In the genomic region with DNA sequence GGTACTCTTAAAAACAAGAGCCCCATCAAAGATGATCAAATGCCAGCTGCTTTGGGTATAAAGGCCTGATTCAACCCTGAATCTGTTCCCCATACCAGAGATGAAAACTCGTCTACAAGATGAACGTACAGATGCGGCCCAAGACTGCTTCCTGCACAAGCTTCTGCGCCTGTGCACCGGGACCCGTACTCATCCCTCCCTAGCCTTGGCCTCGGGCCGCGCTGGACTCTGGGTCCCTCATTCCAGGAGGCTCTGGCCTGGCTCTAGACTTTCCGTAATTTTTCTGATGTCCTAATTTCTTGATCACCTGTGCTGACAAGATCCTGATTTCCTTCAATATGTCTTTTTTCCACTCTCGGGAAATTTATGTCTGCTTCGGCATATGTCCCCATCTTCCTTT, we compare ENCODE assay signal across 23 cellular contexts.
DNase-seq lines count a peak whose midpoint lies in the region; ATAC-seq and TF ChIP-seq lines count a peak whose summit lies in the region.
"Had no signal": no experiment of that assay in that cellular context is flagged by ENCODE, and none has a peak within 500 bp of the region (broad histone marks: within the 10 kb centered on the region; RNA-seq: fewer than 3 reads in every experiment).

No MANE protein-coding gene starts in this region.

- no peak overlapping the region for H3K14ac ChIP-seq in H9 (ENCODE audit: insufficient read depth, low read length)

- 0 out of 2 replicates have a peak, but pooled peaks cover 9% of the 10 kb centered on the region for H3K9me3 ChIP-seq in BLaER1
- no peaks in the 10 kb centered on the region for H3K9me3 ChIP-seq in H9 (ENCODE audit: control insufficient read depth, low read depth, low read length)
- no peaks in the 10 kb centered on the region for H3K9me3 ChIP-seq in testis
- H3K9me3 ChIP-seq: A549, BE2C, HAP-1 had no signal

- H3K4me1 ChIP-seq in BLaER1 (peaks cover 72% of the 10 kb centered on the region), H9 (ENCODE audit: insufficient read depth, low read length) (no peaks in the 10 kb centered on the region), testis (peaks cover 7% of the 10 kb centered on the region)
- H3K4me1 ChIP-seq: BE2C, HAP-1 had no signal

- no peak for TF ChIP-seq POLR2A in testis (IDR thresholded peaks at IDR 0.05)

- H3K9ac ChIP-seq in BLaER1 (no peak overlapping the region), H9 (ENCODE audit: extremely low read depth, insufficient read length, low read length) (no peak overlapping the region)

- no peak overlapping the region for H2BK20ac ChIP-seq in H9 (ENCODE audit: low read depth, low read length, poor library complexity, severe bottlenecking)

- H3K79me2 ChIP-seq in H9 (ENCODE audit: insufficient read depth, low read length) = no peaks in the 10 kb centered on the region

- DNase-seq in H9 = peak; percentile 8
- no peak for DNase-seq in nephron progenitor cell
- DNase-seq in testis = peak; percentile 21
- DNase-seq in CD14-positive monocyte (ENCODE audit: low spot score) = no peak
- no peak for DNase-seq in NCI-H446 treated with DMSO at 0.1 percent for 48 hours (lab: John Stamatoyannopoulos, UW)
- DNase-seq: 8988T; ACHN; AML-193; BE2C; CD4-positive, alpha-beta T cell; DMS 273 treated with DMSO at 0.1 percent for 48 hours; DMS79; EL; GDM1; HFFc6 had no signal

- no peak for ATAC-seq in HG03521 (IDR thresholded peaks at IDR 0.05; ENCODE audit: unreplicated experiment)

- no peak overlapping the region for H2BK120ac ChIP-seq in H9 (ENCODE audit: low read depth, low read length, poor library complexity, severe bottlenecking)

- H3K36me3 ChIP-seq in BLaER1 (no peaks in the 10 kb centered on the region), testis (ENCODE audit: low read depth, missing control alignments) (no peaks in the 10 kb centered on the region)
- H3K36me3 ChIP-seq: BE2C, HAP-1 had no signal

- H3K23me2 ChIP-seq in H9 (ENCODE audit: insufficient read length, low read depth, low read length, poor library complexity, severe bottlenecking) = no peaks in the 10 kb centered on the region

- H3K27ac ChIP-seq in BLaER1 = no peak overlapping the region
- H3K27ac ChIP-seq in H9 (ENCODE audit: insufficient read length, low read depth, low read length) = no peak overlapping the region
- no peak overlapping the region for H3K27ac ChIP-seq in testis
- H3K27ac ChIP-seq: C4-2B had no signal

- H3K56ac ChIP-seq in H9 (ENCODE audit: insufficient read length, low read depth, low read length) = no peak overlapping the region

- H3K79me1 ChIP-seq in H9 (ENCODE audit: insufficient read depth, low read depth, low read length, poor library complexity, severe bottlenecking) = no peaks in the 10 kb centered on the region

- no peak overlapping the region for H3K4ac ChIP-seq in H9 (ENCODE audit: low read depth, low read length)

- H3K27ac Mint-ChIP-seq in H9 (no peak overlapping the region), nephron progenitor cell (peak overlapping the region; percentile 26), CD14-positive monocyte (no peak overlapping the region)
- H3K27ac Mint-ChIP-seq: CD4-positive, alpha-beta T cell; CD8-positive, alpha-beta memory T cell; GM23338; HFFc6 had no signal

- H3K4me1 Mint-ChIP-seq in H9 (peaks cover 24 to 33% of the 10 kb centered on the region in 2 experiments), nephron progenitor cell (peaks cover 46% of the 10 kb centered on the region), CD14-positive monocyte (peaks cover 4% of the 10 kb centered on the region)
- H3K4me1 Mint-ChIP-seq: CD8-positive, alpha-beta memory T cell had no signal

- H3K27me3 ChIP-seq in BLaER1 = no peaks in the 10 kb centered on the region
- no peaks in the 10 kb centered on the region for H3K27me3 ChIP-seq in H9 (ENCODE audit: insufficient read depth, low read length)
- H3K27me3 ChIP-seq in testis = no peaks in the 10 kb centered on the region
- H3K27me3 ChIP-seq: BE2C had no signal

- H2BK5ac ChIP-seq in H9 (ENCODE audit: insufficient read length, low read length) = no peak overlapping the region

- no peaks in the 10 kb centered on the region for H3K36me3 Mint-ChIP-seq in H9 (ENCODE audit: insufficient read depth in 1 of 3, low read depth in 3 of 3)
- H3K36me3 Mint-ChIP-seq in nephron progenitor cell (ENCODE audit: low read depth) = no peaks in the 10 kb centered on the region
- no peaks in the 10 kb centered on the region for H3K36me3 Mint-ChIP-seq in CD14-positive monocyte
- H3K36me3 Mint-ChIP-seq: CD8-positive, alpha-beta memory T cell had no signal

- H2BK15ac ChIP-seq in H9 (ENCODE audit: low read depth, low read length) = no peak overlapping the region

- no peak overlapping the region for H3K18ac ChIP-seq in H9 (ENCODE audit: insufficient read length, low read depth, low read length)

- H4K20me1 ChIP-seq in BLaER1 (no peaks in the 10 kb centered on the region), H9 (ENCODE audit: control insufficient read depth, insufficient read depth, insufficient read length) (no peaks in the 10 kb centered on the region)

- WGBS in H9 (ENCODE audit: extremely low coverage, insufficient read length, low lambda C conversion rate) = no CpG with 5 or more reads among the region's 12 CpGs
- WGBS in testis, 2 donors = 70 to 80% methylated on average over 12 of the region's 12 CpGs

- no peak overlapping the region for H4K5ac ChIP-seq in H9 (ENCODE audit: insufficient read length, low read depth, low read length)

- no peak overlapping the region for H2BK12ac ChIP-seq in H9 (ENCODE audit: insufficient read length, low read depth, low read length)

- H3K4me3 Mint-ChIP-seq in H9 (no peak overlapping the region), nephron progenitor cell (no peak overlapping the region), CD14-positive monocyte (no peak overlapping the region)
- H3K4me3 Mint-ChIP-seq: CD4-positive, alpha-beta T cell; CD8-positive, alpha-beta memory T cell; GM23338; HFFc6 had no signal

- H4K91ac ChIP-seq in H9 (ENCODE audit: insufficient read length, low read depth, low read length) = no peak overlapping the region

- H3K27me3 Mint-ChIP-seq in H9 (ENCODE audit: low read depth) (no peaks in the 10 kb centered on the region), nephron progenitor cell (ENCODE audit: low read depth, poor library complexity) (peaks cover 6% of the 10 kb centered on the region), CD14-positive monocyte (ENCODE audit: low read depth in 3 of 3) (peaks cover 6 to 47% (median 22%) of the 10 kb centered on the region in 3 donors)
- H3K27me3 Mint-ChIP-seq: CD4-positive, alpha-beta T cell; CD8-positive, alpha-beta memory T cell had no signal

- H3K4me2 ChIP-seq in BLaER1 (peak overlapping the region; percentile 56), H9 (ENCODE audit: insufficient read depth, insufficient read length, low read length) (no peak overlapping the region)
- H3K4me2 ChIP-seq: A549, GM23338 had no signal

- intact Hi-C loops in testis (cut with DNase I; ENCODE audit: low total_unique reads) (no loop called here), CD14-positive monocyte (cut with micrococcal nuclease) (no loop called here)

- H3T11ph ChIP-seq in H9 (ENCODE audit: low read length) = no peak overlapping the region

- H2AFZ ChIP-seq in H9 (ENCODE audit: low read length) = no peak overlapping the region

- no peaks in the 10 kb centered on the region for H3K9me3 Mint-ChIP-seq in H9
- H3K9me3 Mint-ChIP-seq in nephron progenitor cell = no peaks in the 10 kb centered on the region
- peaks cover 0 to 3% (median 0%) of the 10 kb centered on the region in 7 donors for H3K9me3 Mint-ChIP-seq in CD14-positive monocyte
- H3K9me3 Mint-ChIP-seq: CD4-positive, alpha-beta T cell; GM23338; HFFc6 had no signal

- H3K4me3 ChIP-seq in BLaER1 (no peak overlapping the region), testis (no peak overlapping the region)
- H3K4me3 ChIP-seq: A549, GM12878, GM23338, HAP-1 had no signal

- TF ChIP-seq CTCF in H9 (conservative IDR thresholded peaks at IDR 0.05) (no peak), nephron progenitor cell (IDR thresholded peaks at IDR 0.05) (no peak), testis (IDR thresholded peaks at IDR 0.05) (no peak), CD14-positive monocyte (IDR thresholded peaks at IDR 0.05) (no peak)

- H2AK5ac ChIP-seq in H9 (ENCODE audit: insufficient read length, low read length) = no peak overlapping the region

- H4K8ac ChIP-seq in H9 (replicated peaks; ENCODE audit: insufficient read length, low read depth, low read length) = no peak overlapping the region

- no peak overlapping the region for H3K23ac ChIP-seq in H9 (ENCODE audit: insufficient read length, low read depth, low read length)

Comparison
In these comparisons a context has a peak if more than half of its experiments do, and no peak if none do; other contexts are left out.
1. DNase-seq: peak in H9 (single experiment) and testis (single experiment); none in nephron progenitor cell (single experiment), CD14-positive monocyte (single experiment) and NCI-H446 treated with DMSO at 0.1 percent for 48 hours (single experiment).